10 cellular contexts compared by ENCODE assay signal in genomic region chr3:100073555-100074307, GRCh38. TPM values are rescaled to one million over a fixed set of nuclear protein-coding genes. Genes with fewer than 3 reads are reported as not detected.
DNase-seq lines count a peak whose midpoint lies in the region; ATAC-seq, FAIRE-seq and TF ChIP-seq lines count a peak whose summit lies in the region.
"Had no signal": no experiment of that assay in that cellular context is flagged by ENCODE, and none has a peak within 500 bp of the region (broad histone marks: within the 10 kb centered on the region; RNA-seq: fewer than 3 reads in every experiment).

No MANE protein-coding gene starts in this region.

- H3K27me3 ChIP-seq in iPS-18a (ENCODE audit: control insufficient read depth, insufficient read depth, low read length) (no peaks in the 10 kb centered on the region), PC-9 (ENCODE audit: insufficient read depth, low read depth) (no peaks in the 10 kb centered on the region)

- peak; percentile 57 for ATAC-seq in activated naive CD8-positive, alpha-beta T cell treated with anti-CD3 and anti-CD28 coated beads, Interleukin-2, amount 50 U/mL, for 24 hours

- no TSS peak for BruUV-seq in PC-9 (replicated peaks; lab: Mats Ljungman, UMichigan)

- TF ChIP-seq CTCF in PC-9 (conservative IDR thresholded peaks at IDR 0.05): no peak

- no peaks in the 10 kb centered on the region for H3F3A ChIP-seq in PC-9 (ENCODE audit: insufficient read depth, low read depth)

- H3K4me3 ChIP-seq in iPS-18a (ENCODE audit: low read length) (peak overlapping the region; percentile 37), PC-9 (no peak overlapping the region)

- H3K79me2 ChIP-seq in PC-9 (ENCODE audit: low read depth): no peaks in the 10 kb centered on the region

- no peaks in the 10 kb centered on the region for H3K9me3 ChIP-seq in iPS-18a (ENCODE audit: control insufficient read depth, low read depth, low read length)
- peaks cover 12% of the 10 kb centered on the region for H3K9me3 ChIP-seq in PC-9 (ENCODE audit: insufficient read depth, low read depth)

- peaks cover 5% of the 10 kb centered on the region for H3K36me3 Mint-ChIP-seq in activated naive CD8-positive, alpha-beta T cell treated with anti-CD3 and anti-CD28 coated beads, Interleukin-2, amount 50 U/mL, for 24 hours (ENCODE audit: low read depth)
- H3K36me3 Mint-ChIP-seq in stimulated activated naive CD8-positive, alpha-beta T cell treated with anti-CD3 and anti-CD28 coated beads, Interleukin-15, Interleukin-2, amounts not matched to agents 100 ng/mL and 50 ng/mL, for 24 hours (ENCODE audit: low read depth): peaks cover 5% of the 10 kb centered on the region

- no peak for FAIRE-seq in HTR-8/SVneo (lab: Jason Lieb, UNC)
- FAIRE-seq: keratinocyte had no signal

- CTCF ChIA-PET in PC-9 (lab: Charles Lee): interaction anchor here (0.6 to 1.0 kb wide), 3 partner anchors 131 to 249 kb away, joined by 4 to 6 read pairs (median 5); no protein-coding TSS in a partner anchor

- no peaks in the 10 kb centered on the region for H3K36me3 ChIP-seq in iPS-18a (ENCODE audit: control insufficient read depth, low read depth, low read length)
- no peaks in the 10 kb centered on the region for H3K36me3 ChIP-seq in PC-9 (ENCODE audit: low read depth)

- intact Hi-C loops in PC-9 (cut with micrococcal nuclease; ENCODE audit: unreplicated experiment): no loop called here

- in situ Hi-C loops in G401 (cut with HindIII; ENCODE audit: low sequenced_read_pairs): no loop called here

- no peak overlapping the region for H2AFZ ChIP-seq in PC-9

- H3K4me2 ChIP-seq in PC-9: no peak overlapping the region

- H3K27ac Mint-ChIP-seq in activated naive CD8-positive, alpha-beta T cell treated with anti-CD3 and anti-CD28 coated beads, Interleukin-2, amount 50 U/mL, for 24 hours: peak overlapping the region; percentile 91
- peak overlapping the region; percentile 88 for H3K27ac Mint-ChIP-seq in stimulated activated naive CD8-positive, alpha-beta T cell treated with anti-CD3 and anti-CD28 coated beads, Interleukin-15, Interleukin-2, amounts not matched to agents 100 ng/mL and 50 ng/mL, for 24 hours

- peak overlapping the region; percentile 70 for H3K4me3 Mint-ChIP-seq in activated naive CD8-positive, alpha-beta T cell treated with anti-CD3 and anti-CD28 coated beads, Interleukin-2, amount 50 U/mL, for 24 hours
- H3K4me3 Mint-ChIP-seq in stimulated activated naive CD8-positive, alpha-beta T cell treated with anti-CD3 and anti-CD28 coated beads, Interleukin-15, Interleukin-2, amounts not matched to agents 100 ng/mL and 50 ng/mL, for 24 hours: peak overlapping the region; percentile 71

- no peaks in the 10 kb centered on the region for H3K9me3 Mint-ChIP-seq in activated naive CD8-positive, alpha-beta T cell treated with anti-CD3 and anti-CD28 coated beads, Interleukin-2, amount 50 U/mL, for 24 hours
- no peaks in the 10 kb centered on the region for H3K9me3 Mint-ChIP-seq in stimulated activated naive CD8-positive, alpha-beta T cell treated with anti-CD3 and anti-CD28 coated beads, Interleukin-15, Interleukin-2, amounts not matched to agents 100 ng/mL and 50 ng/mL, for 24 hours

- no peaks in the 10 kb centered on the region for H3K9me2 ChIP-seq in PC-9 (ENCODE audit: insufficient read depth)

- POLR2A ChIA-PET in PC-9 (lab: Charles Lee; ENCODE audit: unreplicated experiment): interaction anchor here (0.7 kb wide), 2 partner anchors 14 to 176 kb away, joined by 4 to 11 read pairs; no protein-coding TSS in a partner anchor

- DNase-seq in G401 (ENCODE audit: low spot score) (peak; percentile 25), HTR-8/SVneo (ENCODE audit: insufficient read length, low spot score) (peak; percentile 35), PC-9 (no peak), DMS114 treated with DMSO at 0.1 percent for 48 hours (lab: John Stamatoyannopoulos, UW; ENCODE audit: unreplicated experiment) (no peak), DMS153 treated with DMSO at 0.1 percent for 48 hours (lab: John Stamatoyannopoulos, UW; ENCODE audit: unreplicated experiment) (no peak)
- peak; percentile 13 for DNase-seq in activated naive CD8-positive, alpha-beta T cell treated with anti-CD3 and anti-CD28 coated beads, Interleukin-2, amount 50 U/mL, for 24 hours

- peaks cover 71% of the 10 kb centered on the region for H3K4me1 Mint-ChIP-seq in activated naive CD8-positive, alpha-beta T cell treated with anti-CD3 and anti-CD28 coated beads, Interleukin-2, amount 50 U/mL, for 24 hours
- H3K4me1 Mint-ChIP-seq in stimulated activated naive CD8-positive, alpha-beta T cell treated with anti-CD3 and anti-CD28 coated beads, Interleukin-15, Interleukin-2, amounts not matched to agents 100 ng/mL and 50 ng/mL, for 24 hours (ENCODE audit: low read depth): peaks cover 70% of the 10 kb centered on the region

- H3K4me1 ChIP-seq in iPS-18a (ENCODE audit: control insufficient read depth, low read depth, low read length) (peaks cover 18% of the 10 kb centered on the region), PC-9 (replicated peaks; ENCODE audit: insufficient read depth) (no peaks in the 10 kb centered on the region)

- H3K27ac ChIP-seq in iPS-18a (ENCODE audit: low read length) (peak overlapping the region; percentile 3), PC-9 (no peak overlapping the region)

- no peaks in the 10 kb centered on the region for H3K27me3 Mint-ChIP-seq in activated naive CD8-positive, alpha-beta T cell treated with anti-CD3 and anti-CD28 coated beads, Interleukin-2, amount 50 U/mL, for 24 hours
- H3K27me3 Mint-ChIP-seq in stimulated activated naive CD8-positive, alpha-beta T cell treated with anti-CD3 and anti-CD28 coated beads, Interleukin-15, Interleukin-2, amounts not matched to agents 100 ng/mL and 50 ng/mL, for 24 hours: no peaks in the 10 kb centered on the region

- H3K9ac ChIP-seq in iPS-18a (ENCODE audit: low read length): peak overlapping the region; percentile 33

- H4K20me1 ChIP-seq in PC-9 (ENCODE audit: insufficient read depth): no peaks in the 10 kb centered on the region

RNA-seq across cellular contexts. Expression of gene FILIP1L, which starts 40.6 kb away (rescaled TPM):
- total RNA-seq in G401 (2014; rRNA removed; shearing (Covaris generic)): 3.7 TPM in 1 of 2 replicates, not detected in the other
- 12.0 and 16.8 TPM in 2 replicates for total RNA-seq in PC-9 (2021)
- total RNA-seq: HT1080 had no signal

Comparison
In these comparisons a context has a peak if more than half of its experiments do, and no peak if none do; other contexts are left out.
1. DNase-seq: peak in G401 (single experiment), HTR-8/SVneo (single experiment) and activated naive CD8-positive, alpha-beta T cell treated with anti-CD3 and anti-CD28 coated beads, Interleukin-2, amount 50 U/mL, for 24 hours (single experiment); none in PC-9 (0 of 2), DMS114 treated with DMSO at 0.1 percent for 48 hours (single experiment) and DMS153 treated with DMSO at 0.1 percent for 48 hours (single experiment).